ENCODE assay signal across 20 cellular contexts in genomic region chr1:182794802-182795201, GRCh38. TPM values are rescaled to one million over a fixed set of nuclear protein-coding genes. Genes with fewer than 3 reads are reported as not detected.
A peak's percentile ranks its signal among the peaks of the same experiment; 100 is the strongest.
DNase-seq lines count a peak whose midpoint lies in the region; ATAC-seq and TF ChIP-seq lines count a peak whose summit lies in the region.
"Had no signal": no experiment of that assay in that cellular context is flagged by ENCODE, and none has a peak within 500 bp of the region (broad histone marks: within the 10 kb centered on the region; RNA-seq: fewer than 3 reads in every experiment).

No MANE protein-coding gene starts in this region.

- H3K4me1 Mint-ChIP-seq in activated naive CD8-positive, alpha-beta T cell treated with anti-CD3 and anti-CD28 coated beads, Interleukin-2, amount 50 U/mL, for 24 hours: peaks cover 7% of the 10 kb centered on the region

- H3K27me3 Mint-ChIP-seq in activated naive CD8-positive, alpha-beta T cell treated with anti-CD3 and anti-CD28 coated beads, Interleukin-2, amount 50 U/mL, for 24 hours: peaks cover 2% of the 10 kb centered on the region

- in situ Hi-C loops in gastrocnemius medialis (cut with MboI; ENCODE audit: low sequenced_read_pairs in 4 of 4): loop anchor here (25.0 kb wide), 2 partner anchors 358 to 708 kb away; no protein-coding TSS in a partner anchor

- H3K4me3 ChIP-seq in left ventricle myocardium inferior (no peak overlapping the region), dorsolateral prefrontal cortex (no peak overlapping the region), mucosa of descending colon (no peak overlapping the region), upper lobe of left lung (no peak overlapping the region), gastrocnemius medialis (no peak overlapping the region)
- H3K4me3 ChIP-seq: SJSA1 had no signal

- ATAC-seq in Right ventricle myocardium inferior (no peak), mucosa of descending colon (peak; percentile 17), upper lobe of left lung (ENCODE audit: low FRiP score in 2 of 2) (peak in 1 of 2 donors; percentile 64), gastrocnemius medialis (no peak)
- no peak for ATAC-seq in activated naive CD8-positive, alpha-beta T cell treated with anti-CD3 and anti-CD28 coated beads, Interleukin-2, amount 50 U/mL, for 24 hours
- ATAC-seq: activated T-cell treated with anti-CD3 and anti-CD28 coated beads, Interleukin-2, amount 50 U/mL, for 4 hours; T-helper 17 cell had no signal

- H3K36me3 ChIP-seq in left ventricle myocardium inferior (peaks cover 5% of the 10 kb centered on the region), mucosa of descending colon (ENCODE audit: low read depth) (no peaks in the 10 kb centered on the region), upper lobe of left lung (peaks cover 0 to 7% (median 0%) of the 10 kb centered on the region in 4 donors), gastrocnemius medialis (no peaks in the 10 kb centered on the region)
- H3K36me3 ChIP-seq: BE2C, SJSA1 had no signal

- DNase-seq in left ventricle myocardium inferior (no peak), Right ventricle myocardium inferior (ENCODE audit: missing footprints) (no peak), dorsolateral prefrontal cortex (no peak), mucosa of descending colon (no peak), upper lobe of left lung (no peak), NCI-H1105 treated with DMSO at 0.1 percent for 48 hours (lab: John Stamatoyannopoulos, UW) (no peak), gastrocnemius medialis (no peak)
- no peak for DNase-seq in activated naive CD8-positive, alpha-beta T cell treated with anti-CD3 and anti-CD28 coated beads, Interleukin-2, amount 50 U/mL, for 24 hours
- DNase-seq: activated CD4-positive, alpha-beta T cell treated with anti-CD3 and anti-CD28 coated beads, Interleukin-2, amount 10 ng/mL, durations not matched to agents 24 days and 14 days; activated T-cell treated with anti-CD3 and anti-CD28 coated beads, Interleukin-2, amount 50 U/mL, for 4 hours; BE2C; DND-41; kidney glomerular epithelial cell; NCI-H146; NCI-H524; NK-92 treated with Interleukin-12 subunit alpha and Interleukin-12 subunit beta, amount 100 ng/mL, for 24 hours; T-helper 17 cell had no signal

- peaks cover 5% of the 10 kb centered on the region for H3K36me3 Mint-ChIP-seq in activated naive CD8-positive, alpha-beta T cell treated with anti-CD3 and anti-CD28 coated beads, Interleukin-2, amount 50 U/mL, for 24 hours (ENCODE audit: low read depth)
- H3K36me3 Mint-ChIP-seq: brain had no signal

- no peaks in the 10 kb centered on the region for H3K9me3 Mint-ChIP-seq in activated naive CD8-positive, alpha-beta T cell treated with anti-CD3 and anti-CD28 coated beads, Interleukin-2, amount 50 U/mL, for 24 hours
- H3K9me3 Mint-ChIP-seq: activated CD4-positive, alpha-beta T cell treated with anti-CD3 and anti-CD28 coated beads, Interleukin-2, amount 10 ng/mL, durations not matched to agents 24 days and 14 days; activated T-cell treated with anti-CD3 and anti-CD28 coated beads, Interleukin-2, amount 50 U/mL, for 4 hours; brain had no signal

- H3K9me3 ChIP-seq in left ventricle myocardium inferior (replicated peaks): no peaks in the 10 kb centered on the region
- H3K9me3 ChIP-seq in mucosa of descending colon: no peaks in the 10 kb centered on the region
- no peaks in the 10 kb centered on the region for H3K9me3 ChIP-seq in upper lobe of left lung
- H3K9me3 ChIP-seq in gastrocnemius medialis: no peaks in the 10 kb centered on the region
- H3K9me3 ChIP-seq: BE2C, SJSA1 had no signal

- 63 to 84% methylated on average over 2 to 3 of the region's 3 CpGs for WGBS in upper lobe of left lung, 2 donors

- H3K27me3 ChIP-seq in left ventricle myocardium inferior (ENCODE audit: low read depth): no peaks in the 10 kb centered on the region
- no peaks in the 10 kb centered on the region for H3K27me3 ChIP-seq in dorsolateral prefrontal cortex
- H3K27me3 ChIP-seq in upper lobe of left lung: no peaks in the 10 kb centered on the region
- no peaks in the 10 kb centered on the region for H3K27me3 ChIP-seq in gastrocnemius medialis
- H3K27me3 ChIP-seq: BE2C had no signal

- intact Hi-C loops in left ventricle myocardium inferior (cut with micrococcal nuclease): no loop called here
- intact Hi-C loops in Right ventricle myocardium inferior (cut with DNase I): no loop called here
- intact Hi-C loops in dorsolateral prefrontal cortex (cut with DNase I): loop anchor here in 1 of 2 donors (5.0 kb wide), 1 partner anchor 42 kb away; the partner anchor contains the start of gene DHX9
- intact Hi-C loops in mucosa of descending colon (cut with DNase I, micrococcal nuclease): no loop called here
- intact Hi-C loops in gastrocnemius medialis (cut with DNase I; ENCODE audit: low total_unique reads): no loop called here

- H3K4me1 ChIP-seq in left ventricle myocardium inferior (peaks cover 5% of the 10 kb centered on the region), mucosa of descending colon (ENCODE audit: low read depth) (no peaks in the 10 kb centered on the region), upper lobe of left lung (peaks cover 0 to 21% (median 8%) of the 10 kb centered on the region in 4 donors), gastrocnemius medialis (peaks cover 0 to 5% of the 10 kb centered on the region in 2 donors)
- H3K4me1 ChIP-seq: BE2C had no signal

- H3K4me3 Mint-ChIP-seq in activated naive CD8-positive, alpha-beta T cell treated with anti-CD3 and anti-CD28 coated beads, Interleukin-2, amount 50 U/mL, for 24 hours: no peak overlapping the region
- H3K4me3 Mint-ChIP-seq: activated CD4-positive, alpha-beta T cell treated with anti-CD3 and anti-CD28 coated beads, Interleukin-2, amount 10 ng/mL, durations not matched to agents 24 days and 14 days; activated T-cell treated with anti-CD3 and anti-CD28 coated beads, Interleukin-2, amount 50 U/mL, for 4 hours; brain; T-helper 17 cell had no signal

- H3K27ac ChIP-seq in left ventricle myocardium inferior (replicated peaks) (peak overlapping the region; percentile 5), dorsolateral prefrontal cortex (peak overlapping the region in 44 of 59 donors; percentile 4 to 81 (median 41)), upper lobe of left lung (peak overlapping the region; percentile 62 to 80 (median 67)), gastrocnemius medialis (no peak overlapping the region)
- H3K27ac ChIP-seq: SJSA1, VCaP had no signal

- TF ChIP-seq POLR2A in upper lobe of left lung (IDR thresholded peaks at IDR 0.05): no peak
- TF ChIP-seq POLR2A in gastrocnemius medialis (IDR thresholded peaks at IDR 0.05): no peak

- H3K27ac Mint-ChIP-seq in activated naive CD8-positive, alpha-beta T cell treated with anti-CD3 and anti-CD28 coated beads, Interleukin-2, amount 50 U/mL, for 24 hours: no peak overlapping the region
- H3K27ac Mint-ChIP-seq: activated CD4-positive, alpha-beta T cell treated with anti-CD3 and anti-CD28 coated beads, Interleukin-2, amount 10 ng/mL, durations not matched to agents 24 days and 14 days; T-helper 17 cell had no signal

- TF ChIP-seq EP300 in upper lobe of left lung (IDR thresholded peaks at IDR 0.05): no peak

- no peak for TF ChIP-seq CTCF in left ventricle myocardium inferior (IDR thresholded peaks at IDR 0.05; ENCODE audit: borderline replicate concordance)
- TF ChIP-seq CTCF in dorsolateral prefrontal cortex (IDR thresholded peaks at IDR 0.05 in 54 of 56, conservative IDR thresholded peaks at IDR 0.05 in 2 of 56; ENCODE audit: low read depth in 1 of 56, partially characterized antibody in 56 of 56): no peak
- no peak for TF ChIP-seq CTCF in mucosa of descending colon (IDR thresholded peaks at IDR 0.05)
- TF ChIP-seq CTCF in upper lobe of left lung (IDR thresholded peaks at IDR 0.05): no peak
- TF ChIP-seq CTCF in gastrocnemius medialis (IDR thresholded peaks at IDR 0.05 in 4 of 5, conservative IDR thresholded peaks at IDR 0.05 in 1 of 5): no peak

RNA-seq across cellular contexts. Expression of gene NPL, which starts 5.2 kb away (rescaled TPM):
- 5.3 TPM for total RNA-seq in left ventricle myocardium inferior
- 6.1 TPM for total RNA-seq in Right ventricle myocardium inferior
- total RNA-seq in dorsolateral prefrontal cortex: 10 to 100 TPM; 12.3 to 58.6 (median 25.0) TPM
- 10 to 100 TPM in 2 of 3 donors, 1 to 10 TPM in 1; 8.1 to 12.5 (median 12.1) TPM for total RNA-seq in mucosa of descending colon
- total RNA-seq in upper lobe of left lung: 10 to 100 TPM; 16.6 to 99.5 (median 33.2) TPM
- total RNA-seq in gastrocnemius medialis: 1 to 10 TPM; 2.7 to 6.5 (median 4.3) TPM

RNA-seq across cellular contexts. Expression of gene DHX9, which starts 44.3 kb away (rescaled TPM):
- total RNA-seq in left ventricle myocardium inferior (61.9 TPM), Right ventricle myocardium inferior (65.3 TPM), dorsolateral prefrontal cortex (100 to 1,000 TPM in 102 of 120 experiments, 10 to 100 TPM in 18; 81.5 to 144 (median 114) TPM), mucosa of descending colon (100 to 1,000 TPM in 2 of 3 donors, 10 to 100 TPM in 1; 88.8 to 112 (median 101) TPM), upper lobe of left lung (100 to 1,000 TPM in 2 of 6 donors, 10 to 100 TPM in 4; 53.4 to 134 (median 91.7) TPM), gastrocnemius medialis (10 to 100 TPM; 37.7 to 58.8 (median 48.4) TPM)

Comparison
In these comparisons a context has a peak if more than half of its experiments do, and no peak if none do; other contexts are left out.
1. H3K27ac ChIP-seq: peak in left ventricle myocardium inferior (single experiment), dorsolateral prefrontal cortex (44 of 59) and upper lobe of left lung (4 of 4); none in gastrocnemius medialis (0 of 4).